In genomic region chr15:64690008-64690407, GRCh38 we compare ENCODE assay signal across 14 cellular contexts.
DNase-seq lines count a peak whose midpoint lies in the region; ATAC-seq and TF ChIP-seq lines count a peak whose summit lies in the region.
"Had no signal": no experiment of that assay in that cellular context is flagged by ENCODE, and none has a peak within 500 bp of the region (broad histone marks: within the 10 kb centered on the region; RNA-seq: fewer than 3 reads in every experiment).

No MANE protein-coding gene starts in this region.

- ATAC-seq in activated naive CD8-positive, alpha-beta T cell treated with anti-CD3 and anti-CD28 coated beads, Interleukin-2, amount 50 U/mL, for 24 hours = no peak
- ATAC-seq in right cardiac atrium = no peak
- no peak for ATAC-seq in stimulated activated naive CD8-positive, alpha-beta T cell treated with anti-CD3 and anti-CD28 coated beads, Interleukin-15, Interleukin-2, amounts not matched to agents 100 U/mL and 50 U/mL, for 24 hours

- H3K27ac Mint-ChIP-seq in T-helper 2 cell treated with Interferon-gamma antibody and Interleukin-4, amounts not matched to agents 5 μg/mL and 100 μg/mL, for 36 hours = peak overlapping the region; percentile 41
- peak overlapping the region; percentile 12 for H3K27ac Mint-ChIP-seq in activated naive CD8-positive, alpha-beta T cell treated with anti-CD3 and anti-CD28 coated beads, Interleukin-2, amount 50 U/mL, for 24 hours

- H3K4me3 ChIP-seq in right cardiac atrium (ENCODE audit: low read length) (no peak overlapping the region), spleen (no peak overlapping the region)
- H3K4me3 ChIP-seq: GM12878, SJCRH30 had no signal

- peaks cover 35% of the 10 kb centered on the region for H3K36me3 Mint-ChIP-seq in T-helper 2 cell treated with Interferon-gamma antibody and Interleukin-4, amounts not matched to agents 5 μg/mL and 100 μg/mL, for 36 hours (ENCODE audit: low read depth)
- H3K36me3 Mint-ChIP-seq in activated naive CD8-positive, alpha-beta T cell treated with anti-CD3 and anti-CD28 coated beads, Interleukin-2, amount 50 U/mL, for 24 hours (ENCODE audit: low read depth) = peaks cover 13% of the 10 kb centered on the region

- 53% methylated on average over 3 of the region's 3 CpGs for WGBS in right cardiac atrium
- 62 to 76% (median 64%) methylated on average over 3 of the region's 3 CpGs for WGBS in spleen, 5 donors

- DNase-seq in T-helper 2 cell treated with Interferon-gamma antibody and Interleukin-4, amounts not matched to agents 5 μg/mL and 100 μg/mL, for 36 hours (ENCODE audit: low spot score) = no peak
- DNase-seq in T-helper 2 cell (no peak), right cardiac atrium (no peak), spleen (no peak), head of caudate nucleus (no peak), occipital lobe (lab: John Stamatoyannopoulos, UW) (no peak)
- DNase-seq in activated naive CD8-positive, alpha-beta T cell treated with anti-CD3 and anti-CD28 coated beads, Interleukin-2, amount 50 U/mL, for 24 hours = no peak
- DNase-seq in stimulated activated naive CD8-positive, alpha-beta T cell treated with anti-CD3 and anti-CD28 coated beads, Interleukin-15, Interleukin-2, amounts not matched to agents 100 U/mL and 50 U/mL, for 24 hours = no peak
- DNase-seq: CD8-positive, alpha-beta memory T cell; NCI-H226; SJCRH30; substantia nigra; T1000 had no signal

- TF ChIP-seq POLR2A in spleen (IDR thresholded peaks at IDR 0.05) = no peak

- H3K4me1 Mint-ChIP-seq in T-helper 2 cell treated with Interferon-gamma antibody and Interleukin-4, amounts not matched to agents 5 μg/mL and 100 μg/mL, for 36 hours (ENCODE audit: low read depth) = peaks cover 2% of the 10 kb centered on the region
- peaks cover 16% of the 10 kb centered on the region for H3K4me1 Mint-ChIP-seq in activated naive CD8-positive, alpha-beta T cell treated with anti-CD3 and anti-CD28 coated beads, Interleukin-2, amount 50 U/mL, for 24 hours

- H3K27me3 Mint-ChIP-seq in T-helper 2 cell treated with Interferon-gamma antibody and Interleukin-4, amounts not matched to agents 5 μg/mL and 100 μg/mL, for 36 hours (ENCODE audit: low read depth) = no peaks in the 10 kb centered on the region
- no peaks in the 10 kb centered on the region for H3K27me3 Mint-ChIP-seq in activated naive CD8-positive, alpha-beta T cell treated with anti-CD3 and anti-CD28 coated beads, Interleukin-2, amount 50 U/mL, for 24 hours
- H3K27me3 Mint-ChIP-seq: CD8-positive, alpha-beta memory T cell had no signal

- H3K4me1 ChIP-seq in right cardiac atrium (ENCODE audit: control insufficient read depth, insufficient read depth, low read length) = peaks cover 22% of the 10 kb centered on the region
- peaks cover 19 to 97% (median 63%) of the 10 kb centered on the region in 6 donors for H3K4me1 ChIP-seq in spleen
- H3K4me1 ChIP-seq: SJCRH30 had no signal

- H3K4me3 Mint-ChIP-seq in T-helper 2 cell treated with Interferon-gamma antibody and Interleukin-4, amounts not matched to agents 5 μg/mL and 100 μg/mL, for 36 hours = no peak overlapping the region
- H3K4me3 Mint-ChIP-seq in activated naive CD8-positive, alpha-beta T cell treated with anti-CD3 and anti-CD28 coated beads, Interleukin-2, amount 50 U/mL, for 24 hours = no peak overlapping the region
- H3K4me3 Mint-ChIP-seq: CD8-positive, alpha-beta memory T cell had no signal

- intact Hi-C loops in right cardiac atrium (cut with DNase I) (no loop called here), spleen (cut with DNase I; ENCODE audit: low total_unique reads) (no loop called here), head of caudate nucleus (cut with DNase I) (no loop called here)

- H3K9me3 ChIP-seq in right cardiac atrium (ENCODE audit: control insufficient read depth, low read length) (no peaks in the 10 kb centered on the region), spleen (no peaks in the 10 kb centered on the region)
- H3K9me3 ChIP-seq: SJCRH30 had no signal

- peaks cover 0 to 96% (median 48%) of the 10 kb centered on the region in 6 donors for H3K36me3 ChIP-seq in spleen

- no peak for TF ChIP-seq CTCF in spleen (IDR thresholded peaks at IDR 0.05 in 8 of 11, conservative IDR thresholded peaks at IDR 0.05 in 3 of 11)

- peak overlapping the region; percentile 31 for H3K27ac ChIP-seq in right cardiac atrium (ENCODE audit: low read length)
- H3K27ac ChIP-seq in spleen = peak overlapping the region in 6 of 8 donors; percentile 22 to 95 (median 86)
- H3K27ac ChIP-seq: SJCRH30 had no signal

- no peaks in the 10 kb centered on the region for H3K9me3 Mint-ChIP-seq in T-helper 2 cell treated with Interferon-gamma antibody and Interleukin-4, amounts not matched to agents 5 μg/mL and 100 μg/mL, for 36 hours
- no peaks in the 10 kb centered on the region for H3K9me3 Mint-ChIP-seq in activated naive CD8-positive, alpha-beta T cell treated with anti-CD3 and anti-CD28 coated beads, Interleukin-2, amount 50 U/mL, for 24 hours
- H3K9me3 Mint-ChIP-seq: CD8-positive, alpha-beta memory T cell had no signal

- no peaks in the 10 kb centered on the region for H3K27me3 ChIP-seq in right cardiac atrium (ENCODE audit: control insufficient read depth, insufficient read depth)
- H3K27me3 ChIP-seq in spleen (replicated peaks in 1 of 7) = no peaks in the 10 kb centered on the region
- H3K27me3 ChIP-seq: SJCRH30 had no signal
